21 cellular contexts compared by ENCODE assay signal in the genomic region with DNA sequence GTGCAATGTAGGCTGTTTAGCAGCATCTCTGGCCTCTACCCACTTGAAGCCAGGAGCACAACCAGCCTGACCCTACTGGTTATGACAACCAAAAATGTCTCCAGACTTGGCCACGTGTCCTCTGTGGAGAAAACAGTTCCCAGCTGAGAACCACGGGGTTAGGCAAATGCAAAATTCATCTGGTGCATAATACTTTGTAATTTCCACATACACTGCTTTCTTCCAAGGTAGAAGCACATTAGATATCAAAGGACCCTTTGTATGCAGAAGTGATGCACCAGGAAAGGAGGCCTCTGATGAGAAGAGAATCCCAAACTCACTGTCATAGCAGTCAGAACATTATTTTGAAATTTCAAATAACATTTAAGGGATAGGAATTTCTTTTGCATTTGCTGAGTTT. TPM values are rescaled to one million over a fixed set of nuclear protein-coding genes. Genes with fewer than 3 reads are reported as not detected.
A peak's percentile ranks its signal among the peaks of the same experiment; 100 is the strongest.
DNase-seq lines count a peak whose midpoint lies in the region; ATAC-seq and TF ChIP-seq lines count a peak whose summit lies in the region.
"Had no signal": no experiment of that assay in that cellular context is flagged by ENCODE, and none has a peak within 500 bp of the region (broad histone marks: within the 10 kb centered on the region; RNA-seq: fewer than 3 reads in every experiment).

No MANE protein-coding gene starts in this region.

- H3K9me3 Mint-ChIP-seq in effector memory CD8-positive, alpha-beta T cell, result no peaks in the 10 kb centered on the region
- H3K9me3 Mint-ChIP-seq: CD4-positive, alpha-beta T cell; CD8-positive, alpha-beta T cell had no signal

- H3K27me3 ChIP-seq in dorsolateral prefrontal cortex (no peaks in the 10 kb centered on the region), ovary (no peaks in the 10 kb centered on the region)
- H3K27me3 ChIP-seq: BLaER1 treated with 17β-estradiol and CSF1 and Interleukin-3, amounts not matched to agents 10 nM and 100 nM had no signal

- 75 to 76% (median 75%) methylated on average over 2 of the region's 2 CpGs for WGBS in ovary, 3 donors

- no peaks in the 10 kb centered on the region for H3K9me3 ChIP-seq in ovary
- H3K9me3 ChIP-seq: A549; BLaER1 treated with 17β-estradiol and CSF1 and Interleukin-3, amounts not matched to agents 10 nM and 100 nM had no signal

- peaks cover 2% of the 10 kb centered on the region for H3K36me3 Mint-ChIP-seq in effector memory CD8-positive, alpha-beta T cell (ENCODE audit: insufficient read depth)
- H3K36me3 Mint-ChIP-seq: CD8-positive, alpha-beta T cell had no signal

- H3K4me1 Mint-ChIP-seq in effector memory CD8-positive, alpha-beta T cell (ENCODE audit: low read depth in 2 of 2), result no peaks in the 10 kb centered on the region
- H3K4me1 Mint-ChIP-seq: B cell had no signal

- H3K4me3 ChIP-seq in dorsolateral prefrontal cortex (no peak overlapping the region), ovary (no peak overlapping the region)
- H3K4me3 ChIP-seq: A549; BLaER1 treated with 17β-estradiol and CSF1 and Interleukin-3, amounts not matched to agents 10 nM and 100 nM had no signal

- H3K36me3 ChIP-seq in ovary, result no peaks in the 10 kb centered on the region
- H3K36me3 ChIP-seq: BLaER1 treated with 17β-estradiol and CSF1 and Interleukin-3, amounts not matched to agents 10 nM and 100 nM had no signal

- TF ChIP-seq EP300 in ovary (IDR thresholded peaks at IDR 0.05), result no peak

- TF ChIP-seq CTCF in dorsolateral prefrontal cortex (IDR thresholded peaks at IDR 0.05 in 54 of 56, conservative IDR thresholded peaks at IDR 0.05 in 2 of 56; ENCODE audit: low read depth in 1 of 56, partially characterized antibody in 56 of 56), result no peak
- TF ChIP-seq CTCF in ovary (IDR thresholded peaks at IDR 0.05), result no peak

- DNase-seq in COLO829 (ENCODE audit: low spot score) (peak; percentile 45), dorsolateral prefrontal cortex (no peak), sciatic nerve (ENCODE audit: low spot score) (no peak), ovary (no peak)
- no peak for DNase-seq in effector memory CD8-positive, alpha-beta T cell
- DNase-seq: AML-193; CD4-positive, alpha-beta T cell; CD8-positive, alpha-beta T cell; COR-L47; DMS 273 treated with DMSO at 0.1 percent for 48 hours; DMS153; DMS53; DMS79; DND-41; EL; GF-D8 had no signal

- intact Hi-C loops in dorsolateral prefrontal cortex (cut with DNase I) (no loop called here), sciatic nerve (cut with DNase I) (no loop called here), ovary (cut with DNase I) (no loop called here)

- H3K4me3 Mint-ChIP-seq in effector memory CD8-positive, alpha-beta T cell, result no peak overlapping the region
- H3K4me3 Mint-ChIP-seq: B cell; CD4-positive, alpha-beta T cell; CD8-positive, alpha-beta T cell had no signal

- H3K27ac ChIP-seq in dorsolateral prefrontal cortex (peak overlapping the region in 32 of 59 donors; percentile 0 to 98 (median 48)), ovary (no peak overlapping the region)
- H3K27ac ChIP-seq: 22Rv1; A549; BLaER1 treated with 17β-estradiol and CSF1 and Interleukin-3, amounts not matched to agents 10 nM and 100 nM; C4-2B had no signal

- H3K27ac Mint-ChIP-seq in effector memory CD8-positive, alpha-beta T cell, result no peak overlapping the region
- H3K27ac Mint-ChIP-seq: B cell; CD4-positive, alpha-beta T cell; CD8-positive, alpha-beta T cell had no signal

- H3K27me3 Mint-ChIP-seq in effector memory CD8-positive, alpha-beta T cell, result peaks cover 11 to 12% of the 10 kb centered on the region in 2 donors
- H3K27me3 Mint-ChIP-seq: CD4-positive, alpha-beta T cell had no signal

- H3K4me1 ChIP-seq in ovary (ENCODE audit: insufficient read depth), result no peaks in the 10 kb centered on the region
- H3K4me1 ChIP-seq: A549 had no signal

- TF ChIP-seq POLR2A in ovary (IDR thresholded peaks at IDR 0.05), result no peak

- peak; percentile 60 for ATAC-seq in sciatic nerve
- no peak for ATAC-seq in effector memory CD8-positive, alpha-beta T cell (replicated peaks)
- ATAC-seq: A549; CD8-positive, alpha-beta T cell had no signal

RNA-seq across cellular contexts. Expression of gene MFAP3L, which starts 26.3 kb away (rescaled TPM):
- total RNA-seq in dorsolateral prefrontal cortex (100 to 1,000 TPM in 13 of 120 experiments, 10 to 100 TPM in 107; 42.2 to 154 (median 73.9) TPM), sciatic nerve (30.7 TPM), ovary (1 to 10 TPM in 4 of 7 donors, under 1 TPM in 3; 0.38 to 7.6 (median 2.0) TPM)
- 1 to 10 TPM; 1.0 to 4.0 TPM for polyA plus RNA-seq in ovary

Comparison
In these comparisons a context has a peak if more than half of its experiments do, and no peak if none do; other contexts are left out.
1. H3K27ac ChIP-seq: peak in dorsolateral prefrontal cortex (32 of 59); none in ovary (0 of 2).